23 cellular contexts compared by ENCODE assay signal in the genomic region with DNA sequence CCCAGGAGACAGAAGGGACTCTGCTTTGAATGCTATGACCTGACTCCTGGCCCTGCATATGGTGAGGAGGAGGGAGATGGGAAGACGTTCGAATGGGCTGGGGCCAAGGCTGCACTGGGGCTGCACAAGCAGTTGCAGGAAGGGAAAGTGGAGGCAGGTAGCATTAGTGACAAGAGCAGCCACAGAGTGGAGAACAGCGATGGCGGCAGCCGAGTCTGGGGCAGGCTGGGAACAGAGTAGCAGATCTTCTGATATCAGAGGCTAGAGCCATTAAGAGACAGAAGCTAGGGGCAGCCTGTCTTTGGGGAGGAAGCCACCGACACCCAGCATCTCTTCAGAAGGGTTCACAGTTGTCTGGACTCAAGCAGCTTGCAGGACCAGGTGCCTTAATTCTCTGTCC. TPM values are rescaled to one million over a fixed set of nuclear protein-coding genes. Genes with fewer than 3 reads are reported as not detected.
A peak's percentile ranks its signal among the peaks of the same experiment; 100 is the strongest.
DNase-seq lines count a peak whose midpoint lies in the region; ATAC-seq and TF ChIP-seq lines count a peak whose summit lies in the region.
"Had no signal": no experiment of that assay in that cellular context is flagged by ENCODE, and none has a peak within 500 bp of the region (broad histone marks: within the 10 kb centered on the region; RNA-seq: fewer than 3 reads in every experiment).

No MANE protein-coding gene starts in this region.

- H3K9me3 Mint-ChIP-seq in activated T-cell treated with anti-CD3 and anti-CD28 coated beads, Interleukin-2, amount 50 U/mL, for 72 hours: peaks cover 5 to 7% of the 10 kb centered on the region in 2 donors
- H3K9me3 Mint-ChIP-seq in activated T-cell treated with anti-CD3 and anti-CD28 coated beads, Interleukin-2, amount 50 U/mL, for 4 hours: peaks cover 11% of the 10 kb centered on the region
- peaks cover 0 to 12% (median 0%) of the 10 kb centered on the region in 11 donors for H3K9me3 Mint-ChIP-seq in naive thymus-derived CD4-positive, alpha-beta T cell

- peaks cover 0 to 15% (median 0%) of the 10 kb centered on the region in 3 experiments for H3K36me3 ChIP-seq in naive thymus-derived CD4-positive, alpha-beta T cell (ENCODE audit: control insufficient read depth in 2 of 3, insufficient read depth in 3 of 3, low read length in 3 of 3)
- peaks cover 39% of the 10 kb centered on the region for H3K36me3 ChIP-seq in upper lobe of right lung

- no peak overlapping the region for H3K4me3 Mint-ChIP-seq in activated T-cell treated with anti-CD3 and anti-CD28 coated beads, Interleukin-2, amount 50 U/mL, for 72 hours
- no peak overlapping the region for H3K4me3 Mint-ChIP-seq in activated T-cell treated with anti-CD3 and anti-CD28 coated beads, Interleukin-2, amount 50 U/mL, for 4 hours
- peak overlapping the region; percentile 33 for H3K4me3 Mint-ChIP-seq in T-helper 17 cell
- H3K4me3 Mint-ChIP-seq in naive thymus-derived CD4-positive, alpha-beta T cell: peak overlapping the region in 1 of 10 donors; percentile 44
- H3K4me3 Mint-ChIP-seq: H9; T-helper 1 cell treated with Interleukin-12 subunit alpha and Interleukin-12 subunit beta and Interleukin-4 antibody, amounts not matched to agents 30 μg/mL and 1 μg/mL, for 36 hours had no signal

- H3K9me3 ChIP-seq in T-helper 17 cell (ENCODE audit: control insufficient read depth, low read length, poor library complexity, severe bottlenecking) (no peaks in the 10 kb centered on the region), upper lobe of right lung (no peaks in the 10 kb centered on the region)
- no peaks in the 10 kb centered on the region for H3K9me3 ChIP-seq in naive thymus-derived CD4-positive, alpha-beta T cell (ENCODE audit: control insufficient read depth in 2 of 3, low read length in 3 of 3)
- H3K9me3 ChIP-seq: mucosa of descending colon, upper lobe of left lung had no signal

- intact Hi-C loops in naive thymus-derived CD4-positive, alpha-beta T cell (cut with micrococcal nuclease): no loop called here
- intact Hi-C loops in upper lobe of right lung (cut with DNase I): no loop called here

- peaks cover 0 to 6% of the 10 kb centered on the region in 2 donors for H3K4me1 ChIP-seq in naive thymus-derived CD4-positive, alpha-beta T cell (ENCODE audit: control insufficient read depth in 2 of 2, insufficient read depth in 2 of 2, low read length in 2 of 2)
- H3K4me1 ChIP-seq in upper lobe of right lung: no peaks in the 10 kb centered on the region
- H3K4me1 ChIP-seq: BLaER1 treated with 17β-estradiol and CSF1 and Interleukin-3, amounts not matched to agents 10 nM and 100 nM; lower lobe of right lung; SJSA1; upper lobe of left lung had no signal

- H3K4me1 Mint-ChIP-seq in activated T-cell treated with anti-CD3 and anti-CD28 coated beads, Interleukin-2, amount 50 U/mL, for 72 hours (ENCODE audit: low read depth): no peaks in the 10 kb centered on the region
- H3K4me1 Mint-ChIP-seq in activated T-cell treated with anti-CD3 and anti-CD28 coated beads, Interleukin-2, amount 50 U/mL, for 4 hours (ENCODE audit: low read depth): peaks cover 11% of the 10 kb centered on the region
- H3K4me1 Mint-ChIP-seq in T-helper 17 cell: no peaks in the 10 kb centered on the region
- peaks cover 6 to 37% (median 21%) of the 10 kb centered on the region in 7 donors for H3K4me1 Mint-ChIP-seq in naive thymus-derived CD4-positive, alpha-beta T cell
- H3K4me1 Mint-ChIP-seq: H9 had no signal

- DNase-seq in activated T-cell treated with anti-CD3 and anti-CD28 coated beads, Interleukin-2, amount 50 U/mL, for 72 hours: no peak
- no peak for DNase-seq in activated T-cell treated with anti-CD3 and anti-CD28 coated beads, Interleukin-2, amount 50 U/mL, for 4 hours
- DNase-seq in T-helper 17 cell: no peak
- DNase-seq in naive thymus-derived CD4-positive, alpha-beta T cell: no peak
- DNase-seq in upper lobe of right lung: no peak
- DNase-seq in NCI-H345 treated with DMSO at 0.1 percent for 48 hours (lab: John Stamatoyannopoulos, UW; ENCODE audit: unreplicated experiment): no peak
- DNase-seq in EL: no peak
- DNase-seq in foreskin melanocyte: no peak
- DNase-seq: anterior cingulate cortex; cortex of kidney; IMR-90; lower lobe of right lung; mucosa of descending colon; NCI-H1092 treated with DMSO at 0.1 percent for 48 hours; NCI-H187 treated with DMSO at 0.1 percent for 48 hours; NCI-H69; nucleus accumbens; stimulated activated CD8-positive, alpha-beta memory T cell treated with anti-CD3 and anti-CD28 coated beads, Interleukin-4, amount 100 ng/mL, for 48 hours; upper lobe of left lung had no signal

- H3K27ac ChIP-seq in naive thymus-derived CD4-positive, alpha-beta T cell (ENCODE audit: low read depth, low read length): no peak overlapping the region
- no peak overlapping the region for H3K27ac ChIP-seq in upper lobe of right lung
- H3K27ac ChIP-seq: BLaER1 treated with 17β-estradiol and CSF1 and Interleukin-3, amounts not matched to agents 10 nM and 100 nM; lower lobe of right lung; SJSA1; upper lobe of left lung had no signal

- no peaks in the 10 kb centered on the region for H3K27me3 ChIP-seq in naive thymus-derived CD4-positive, alpha-beta T cell (ENCODE audit: control insufficient read depth in 2 of 2, insufficient read depth in 2 of 2, low read length in 2 of 2)
- H3K27me3 ChIP-seq in upper lobe of right lung: no peaks in the 10 kb centered on the region
- H3K27me3 ChIP-seq: BLaER1 treated with 17β-estradiol and CSF1 and Interleukin-3, amounts not matched to agents 10 nM and 100 nM; SJSA1; upper lobe of left lung had no signal

- peak overlapping the region; percentile 16 for H3K27ac Mint-ChIP-seq in activated T-cell treated with anti-CD3 and anti-CD28 coated beads, Interleukin-2, amount 50 U/mL, for 72 hours
- H3K27ac Mint-ChIP-seq in T-helper 17 cell: no peak overlapping the region
- peak overlapping the region in 8 of 9 donors; percentile 34 to 89 (median 74) for H3K27ac Mint-ChIP-seq in naive thymus-derived CD4-positive, alpha-beta T cell

- no peak for ATAC-seq in activated T-cell treated with anti-CD3 and anti-CD28 coated beads, Interleukin-2, amount 50 U/mL, for 72 hours (replicated peaks in 1 of 2)
- no peak for ATAC-seq in activated T-cell treated with anti-CD3 and anti-CD28 coated beads, Interleukin-2, amount 50 U/mL, for 4 hours
- ATAC-seq in T-helper 17 cell: no peak
- no peak for ATAC-seq in naive thymus-derived CD4-positive, alpha-beta T cell
- peak; percentile 19 for ATAC-seq in upper lobe of right lung
- ATAC-seq: lower lobe of right lung, mucosa of descending colon had no signal

- no peak overlapping the region for H3K4me3 ChIP-seq in naive thymus-derived CD4-positive, alpha-beta T cell (ENCODE audit: low read length)
- H3K4me3 ChIP-seq in upper lobe of right lung: no peak overlapping the region
- H3K4me3 ChIP-seq: BLaER1 treated with 17β-estradiol and CSF1 and Interleukin-3, amounts not matched to agents 10 nM and 100 nM; lower lobe of right lung; mucosa of descending colon; SJSA1; upper lobe of left lung had no signal

- POLR2A ChIA-PET in naive thymus-derived CD4-positive, alpha-beta T cell (lab: Charles Lee): interaction anchor here (1.5 kb wide), 1 partner anchor 49 kb away, joined by 6 read pairs; no protein-coding TSS in a partner anchor

- no peak for TF ChIP-seq CTCF in upper lobe of right lung (IDR thresholded peaks at IDR 0.05)

- CTCF ChIA-PET in naive thymus-derived CD4-positive, alpha-beta T cell (lab: Charles Lee): interaction anchor here (0.9 to 2.0 kb wide), 4 partner anchors 11 to 50 kb away, joined by 3 to 7 read pairs (median 6); a partner anchor contains a TSS

- no peaks in the 10 kb centered on the region for H3K27me3 Mint-ChIP-seq in activated T-cell treated with anti-CD3 and anti-CD28 coated beads, Interleukin-2, amount 50 U/mL, for 72 hours (ENCODE audit: low read depth)
- no peaks in the 10 kb centered on the region for H3K27me3 Mint-ChIP-seq in activated T-cell treated with anti-CD3 and anti-CD28 coated beads, Interleukin-2, amount 50 U/mL, for 4 hours (ENCODE audit: low read depth)
- H3K27me3 Mint-ChIP-seq in T-helper 17 cell: no peaks in the 10 kb centered on the region
- H3K27me3 Mint-ChIP-seq in naive thymus-derived CD4-positive, alpha-beta T cell: peaks cover 0 to 11% (median 0%) of the 10 kb centered on the region in 5 donors

- peaks cover 5 to 7% of the 10 kb centered on the region in 2 donors for H3K36me3 Mint-ChIP-seq in activated T-cell treated with anti-CD3 and anti-CD28 coated beads, Interleukin-2, amount 50 U/mL, for 72 hours (ENCODE audit: insufficient read depth in 2 of 2)
- peaks cover 19% of the 10 kb centered on the region for H3K36me3 Mint-ChIP-seq in activated T-cell treated with anti-CD3 and anti-CD28 coated beads, Interleukin-2, amount 50 U/mL, for 4 hours (ENCODE audit: insufficient read depth)
- peaks cover 5% of the 10 kb centered on the region for H3K36me3 Mint-ChIP-seq in T-helper 17 cell (ENCODE audit: low read depth)
- H3K36me3 Mint-ChIP-seq in naive thymus-derived CD4-positive, alpha-beta T cell: peaks cover 7 to 64% (median 34%) of the 10 kb centered on the region in 5 donors

RNA-seq across cellular contexts. Expression of a gene that starts 50.1 kb away (rescaled TPM):
- total RNA-seq in activated T-cell treated with anti-CD3 and anti-CD28 coated beads, Interleukin-2, amount 50 U/mL, for 72 hours: 10 to 100 TPM; 10.4 to 11.3 TPM
- 1 to 10 TPM; 3.6 to 5.3 (median 4.4) TPM for total RNA-seq in activated T-cell treated with anti-CD3 and anti-CD28 coated beads, Interleukin-2, amount 50 U/mL, for 4 hours
- total RNA-seq in T-helper 17 cell (10 to 100 TPM; 26.6 to 34.3 TPM), upper lobe of right lung (76.7 TPM)
- total RNA-seq in naive thymus-derived CD4-positive, alpha-beta T cell: 10 to 100 TPM; 37.9 to 53.6 (median 43.0) TPM
- 10 to 100 TPM; 15.0 to 16.8 TPM for polyA plus RNA-seq in naive thymus-derived CD4-positive, alpha-beta T cell
